In the genomic region with DNA sequence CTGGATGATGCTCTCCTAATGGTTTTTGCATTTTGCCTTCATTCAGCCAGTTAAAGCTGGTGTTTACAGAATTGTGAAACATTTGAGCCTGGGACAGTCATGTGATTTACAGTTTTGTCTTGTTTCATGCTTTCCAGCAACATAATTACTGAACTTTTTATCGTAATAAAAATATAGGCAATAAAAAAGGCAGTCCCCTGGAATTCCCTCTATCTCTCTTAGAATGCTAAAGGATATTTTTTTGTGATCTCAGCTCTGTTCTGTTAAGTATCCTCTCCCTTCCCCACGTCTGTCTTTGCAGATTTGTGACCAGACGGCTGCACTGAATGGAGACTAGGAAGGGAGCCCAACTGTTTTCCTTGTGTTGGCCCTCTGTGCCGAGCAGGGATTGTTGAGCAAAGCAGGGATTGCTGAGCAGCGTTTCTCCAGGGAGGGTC, we compare ENCODE assay signal across 10 cellular contexts.
A peak's percentile ranks its signal among the peaks of the same experiment; 100 is the strongest.
DNase-seq lines count a peak whose midpoint lies in the region; ATAC-seq and TF ChIP-seq lines count a peak whose summit lies in the region.
"Had no signal": no experiment of that assay in that cellular context is flagged by ENCODE, and none has a peak within 500 bp of the region (broad histone marks: within the 10 kb centered on the region; RNA-seq: fewer than 3 reads in every experiment).

No MANE protein-coding gene starts in this region.

- TF ChIP-seq CTCF in choroid plexus epithelial cell (conservative IDR thresholded peaks at IDR 0.05; ENCODE audit: low read depth, low read length) (no peak), sigmoid colon (IDR thresholded peaks at IDR 0.05) (no peak)
- no peak for TF ChIP-seq CTCF in CD8-positive, alpha-beta T cell (IDR thresholded peaks at IDR 0.05)

- H3F3A ChIP-seq in GM23248 (ENCODE audit: insufficient read depth): no peaks in the 10 kb centered on the region; the same call in 1 of the 2 replicates

- peak overlapping the region; percentile 13; the same call in 1 of the 2 replicates for H3K9ac ChIP-seq in GM23248

- POLR2A ChIA-PET in CD8-positive, alpha-beta T cell (lab: Charles Lee): no interaction called here

- H3K4me3 ChIP-seq in GM23248: no peak overlapping the region; the same call in 1 of the 2 replicates
- peak overlapping the region; percentile 3 for H3K4me3 ChIP-seq in choroid plexus epithelial cell (ENCODE audit: low read depth, low read length)
- no peak overlapping the region for H3K4me3 ChIP-seq in sigmoid colon
- no peak overlapping the region for H3K4me3 ChIP-seq in CD8-positive, alpha-beta T cell (ENCODE audit: low read depth, low read length)

- no peak for TF ChIP-seq POLR2A in sigmoid colon (IDR thresholded peaks at IDR 0.05)

- ATAC-seq in CD8-positive, alpha-beta T cell: no peak
- ATAC-seq in HG03439 (IDR thresholded peaks at IDR 0.05; ENCODE audit: unreplicated experiment): no peak

- H3K9me3 ChIP-seq in GM23248 (ENCODE audit: low read depth): no peaks in the 10 kb centered on the region
- H3K9me3 ChIP-seq in sigmoid colon: no peaks in the 10 kb centered on the region
- H3K9me3 ChIP-seq in CD8-positive, alpha-beta T cell (ENCODE audit: low read length): no peaks in the 10 kb centered on the region

- H2AFZ ChIP-seq in GM23248: 0 out of 2 replicates have a peak overlapping the region, but pooled peaks have one; percentile 13

- no peaks in the 10 kb centered on the region for H3K36me3 ChIP-seq in GM23248 (ENCODE audit: low read depth)
- no peaks in the 10 kb centered on the region for H3K36me3 ChIP-seq in sigmoid colon
- H3K36me3 ChIP-seq in CD8-positive, alpha-beta T cell (ENCODE audit: insufficient read depth, low read length): no peaks in the 10 kb centered on the region

- no peak overlapping the region for H3K27ac Mint-ChIP-seq in CD8-positive, alpha-beta T cell

- H3K4me1 ChIP-seq in GM23248 (ENCODE audit: insufficient read depth) (peaks cover 22% of the 10 kb centered on the region), sigmoid colon (peaks cover 0 to 27% (median 21%) of the 10 kb centered on the region in 4 donors)
- H3K4me1 ChIP-seq in CD8-positive, alpha-beta T cell (ENCODE audit: insufficient read depth, low read length): no peaks in the 10 kb centered on the region

- DNase-seq in GM23248: peak; percentile 59
- DNase-seq in choroid plexus epithelial cell (ENCODE audit: low read depth): peak; percentile 67
- DNase-seq in kidney glomerular epithelial cell (lab: John Stamatoyannopoulos, UW): peak; percentile 20
- peak; percentile 79 for DNase-seq in sigmoid colon
- no peak for DNase-seq in ecto neural progenitor cell (ENCODE audit: low spot score)
- DNase-seq in CD8-positive, alpha-beta T cell: no peak
- no peak for DNase-seq in NK-92 treated with Interleukin-12 subunit alpha and Interleukin-12 subunit beta, amount 100 ng/mL, for 24 hours (lab: John Stamatoyannopoulos, UW)
- DNase-seq: DMS53 had no signal

- in situ Hi-C loops in GM23248 (cut with MboI): no loop called here

- H3K27me3 Mint-ChIP-seq in CD8-positive, alpha-beta T cell (ENCODE audit: low read depth): no peaks in the 10 kb centered on the region

- no peaks in the 10 kb centered on the region for H3K4me1 Mint-ChIP-seq in CD8-positive, alpha-beta T cell (ENCODE audit: low read depth)
- H3K4me1 Mint-ChIP-seq: neural crest cell had no signal

- no peaks in the 10 kb centered on the region for H4K20me1 ChIP-seq in GM23248 (ENCODE audit: insufficient read depth)

- H3K27ac ChIP-seq in GM23248 (peak overlapping the region; percentile 40), sigmoid colon (peak overlapping the region; percentile 23 to 57 (median 40))
- no peak overlapping the region for H3K27ac ChIP-seq in CD8-positive, alpha-beta T cell (ENCODE audit: low read depth, low read length)

- no peak overlapping the region for H3K4me3 Mint-ChIP-seq in CD8-positive, alpha-beta T cell
- H3K4me3 Mint-ChIP-seq: neural crest cell had no signal

- H3K27me3 ChIP-seq in GM23248 (replicated peaks; ENCODE audit: insufficient read depth): no peaks in the 10 kb centered on the region
- H3K27me3 ChIP-seq in sigmoid colon: no peaks in the 10 kb centered on the region
- no peaks in the 10 kb centered on the region for H3K27me3 ChIP-seq in CD8-positive, alpha-beta T cell (ENCODE audit: insufficient read depth, low read length)

- CTCF ChIA-PET in CD8-positive, alpha-beta T cell (lab: Charles Lee): no interaction called here

- no peaks in the 10 kb centered on the region for H3K79me2 ChIP-seq in GM23248 (ENCODE audit: insufficient read depth)

- no peaks in the 10 kb centered on the region for H3K9me2 ChIP-seq in GM23248 (ENCODE audit: insufficient read depth)

- WGBS in GM23248 (ENCODE audit: low coverage in 1 of 2, low lambda C conversion rate in 2 of 2, missing lambda C conversion rate in 2 of 2), 2 experiments: 10 to 12% methylated on average over 5 of the region's 5 CpGs
- 62 to 66% methylated on average over 5 of the region's 5 CpGs for WGBS in sigmoid colon, 2 donors

- H3K4me2 ChIP-seq in GM23248 (ENCODE audit: unreplicated experiment): peak overlapping the region; percentile 52

- no peak for TF ChIP-seq EP300 in sigmoid colon (IDR thresholded peaks at IDR 0.05)

- H3K36me3 Mint-ChIP-seq in CD8-positive, alpha-beta T cell: no peaks in the 10 kb centered on the region

- no peaks in the 10 kb centered on the region for H3K9me3 Mint-ChIP-seq in CD8-positive, alpha-beta T cell
- H3K9me3 Mint-ChIP-seq: neural crest cell had no signal

- intact Hi-C loops in sigmoid colon (cut with DNase I): loop anchor here (5.0 kb wide), 1 partner anchor 73 kb away; the partner anchor contains the start of gene RGL1
- intact Hi-C loops in CD8-positive, alpha-beta T cell (cut with DNase I, micrococcal nuclease): no loop called here

Comparison
In these comparisons a context has a peak if more than half of its experiments do, and no peak if none do; other contexts are left out.
1. DNase-seq: peak in GM23248 (single experiment), choroid plexus epithelial cell (single experiment), kidney glomerular epithelial cell (single experiment) and sigmoid colon (single experiment); none in ecto neural progenitor cell (single experiment), CD8-positive, alpha-beta T cell (0 of 7) and NK-92 treated with Interleukin-12 subunit alpha and Interleukin-12 subunit beta, amount 100 ng/mL, for 24 hours (single experiment).